In the genomic region with DNA sequence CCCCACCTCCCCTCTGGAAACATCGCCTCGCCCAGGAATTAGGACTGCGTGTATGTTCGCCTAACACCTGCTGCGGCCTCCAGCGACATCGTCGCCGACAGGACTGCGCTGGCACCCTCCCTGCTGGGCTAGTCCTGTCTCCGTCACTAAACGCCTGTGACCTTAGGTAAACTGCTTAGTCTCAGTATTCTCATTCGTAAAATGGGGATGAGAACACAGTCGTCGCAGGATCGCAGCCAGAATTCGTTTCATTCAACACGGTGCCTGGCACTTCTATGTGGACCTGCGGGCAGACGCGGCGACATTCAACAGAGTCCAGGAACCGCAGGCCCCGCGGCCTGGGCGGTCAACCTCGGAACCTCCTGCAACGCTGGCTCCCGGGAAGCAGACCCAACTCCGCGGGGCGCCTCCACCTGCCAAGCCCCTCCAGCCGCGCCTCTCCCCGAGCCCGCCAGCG, we compare ENCODE assay signal across 8 cellular contexts. TPM values are rescaled to one million over a fixed set of nuclear protein-coding genes. Genes with fewer than 3 reads are reported as not detected.
A peak's percentile ranks its signal among the peaks of the same experiment; 100 is the strongest.
DNase-seq lines count a peak whose midpoint lies in the region; ATAC-seq, FAIRE-seq and TF ChIP-seq lines count a peak whose summit lies in the region.

No MANE protein-coding gene starts in this region.

- no peak for TF ChIP-seq CTCF in HCT116 (IDR thresholded peaks at IDR 0.05 in 2 of 3, conservative IDR thresholded peaks at IDR 0.05 in 1 of 3; ENCODE audit: borderline replicate concordance in 1 of 3, insufficient read depth in 1 of 3, low read depth in 2 of 3, low read length in 2 of 3)
- no peak for TF ChIP-seq CTCF in PC-3 (conservative IDR thresholded peaks at IDR 0.05; ENCODE audit: low read depth, low read length)
- no peak for TF ChIP-seq CTCF in breast epithelium (IDR thresholded peaks at IDR 0.05)

- peak overlapping the region; percentile 72 to 86 for H3K4me3 ChIP-seq in HCT116 (replicated peaks in 1 of 2; ENCODE audit: low read depth in 1 of 2, low read length in 2 of 2)
- peak overlapping the region; percentile 94 for H3K4me3 ChIP-seq in PC-3 (ENCODE audit: low read length)
- H3K4me3 ChIP-seq in breast epithelium: peak overlapping the region; percentile 81 to 88 (median 84)
- peak overlapping the region; percentile 80 to 92 (median 92) for H3K4me3 ChIP-seq in skeletal muscle tissue (ENCODE audit: low read length in 3 of 3)

- H3K79me2 ChIP-seq in HCT116 (ENCODE audit: insufficient read depth, low read length): peaks cover 6% of the 10 kb centered on the region; the same call in 1 of the 2 replicates
- H3K79me2 ChIP-seq in PC-3 (ENCODE audit: low read length): peaks cover 18% of the 10 kb centered on the region

- H3K9me2 ChIP-seq in HCT116 (ENCODE audit: insufficient read depth) (no peaks in the 10 kb centered on the region), PC-3 (replicated peaks; ENCODE audit: low read length) (no peaks in the 10 kb centered on the region)

- RAD21 ChIA-PET in HCT116 (lab: Charles Lee; ENCODE audit: low non-redundant PET in 1 of 2, low total read pairs in 2 of 2, uncharacterized antibody in 2 of 2, unreplicated experiment in 2 of 2): interaction anchor here in 1 of 2 experiments (0.6 kb wide), 1 partner anchor 702 kb away, joined by 3 read pairs; no protein-coding TSS in a partner anchor

- H2AFZ ChIP-seq in HCT116 (ENCODE audit: low read depth, low read length, poor library complexity, severe bottlenecking): peak overlapping the region; percentile 58
- H2AFZ ChIP-seq in PC-3 (ENCODE audit: low read length): peak overlapping the region; percentile 99

- H3K9ac ChIP-seq in HCT116 (ENCODE audit: low read length): peak overlapping the region; percentile 75
- peak overlapping the region; percentile 86 for H3K9ac ChIP-seq in PC-3 (ENCODE audit: low read length)
- H3K9ac ChIP-seq in skeletal muscle tissue (ENCODE audit: low read depth in 1 of 3, low read length in 3 of 3): peak overlapping the region; percentile 78 to 91 (median 87)

- H3F3A ChIP-seq in PC-3 (ENCODE audit: low read length, unreplicated experiment): no peaks in the 10 kb centered on the region

- ATAC-seq in HCT116: peak; percentile 45
- ATAC-seq in PC-3: peak; percentile 29

- no peaks in the 10 kb centered on the region for H3K9me3 Mint-ChIP-seq in immature natural killer cell

- H3K36me3 ChIP-seq in HCT116 (ENCODE audit: control insufficient read depth in 1 of 2, insufficient read depth in 2 of 2, low read length in 2 of 2): no peaks in the 10 kb centered on the region
- no peaks in the 10 kb centered on the region for H3K36me3 ChIP-seq in PC-3 (ENCODE audit: low read depth, low read length)
- H3K36me3 ChIP-seq in breast epithelium: no peaks in the 10 kb centered on the region
- no peaks in the 10 kb centered on the region for H3K36me3 ChIP-seq in skeletal muscle tissue (ENCODE audit: control insufficient read depth in 3 of 3, insufficient read depth in 3 of 3, low read length in 3 of 3)

- POLR2A ChIA-PET in HCT116 (lab: Charles Lee) (interaction anchor here (0.6 to 1.3 kb wide), 3 partner anchors 10 to 325 kb away, joined by 3 to 7 read pairs (median 3); no protein-coding TSS in a partner anchor), PC-3 (lab: Charles Lee; ENCODE audit: unreplicated experiment) (interaction anchor here (0.6 kb wide), 2 partner anchors 100 to 405 kb away, joined by 4 to 31 read pairs; no protein-coding TSS in a partner anchor)

- H3K4me1 ChIP-seq in HCT116 (ENCODE audit: control insufficient read depth in 1 of 2, insufficient read depth in 2 of 2, low read length in 2 of 2) (peaks cover 7 to 21% of the 10 kb centered on the region in 2 experiments), PC-3 (ENCODE audit: insufficient read depth, low read length) (peaks cover 13% of the 10 kb centered on the region), breast epithelium (no peaks in the 10 kb centered on the region), skeletal muscle tissue (ENCODE audit: control insufficient read depth in 3 of 3, insufficient read depth in 3 of 3, low read length in 3 of 3) (peaks cover 14 to 15% (median 15%) of the 10 kb centered on the region in 3 donors)

- H3K27me3 ChIP-seq in HCT116 (ENCODE audit: insufficient read depth, low read length) (no peaks in the 10 kb centered on the region), PC-3 (ENCODE audit: low read length) (no peaks in the 10 kb centered on the region), breast epithelium (no peaks in the 10 kb centered on the region), skeletal muscle tissue (ENCODE audit: control insufficient read depth in 3 of 3, insufficient read depth in 3 of 3, low read length in 3 of 3) (no peaks in the 10 kb centered on the region)

- no peaks in the 10 kb centered on the region for H4K20me1 ChIP-seq in HCT116 (ENCODE audit: insufficient read depth)
- no peaks in the 10 kb centered on the region for H4K20me1 ChIP-seq in PC-3 (ENCODE audit: low read length)

- intact Hi-C loops in HCT116 (cut with micrococcal nuclease): loop anchor here (2.0 kb wide), 1 partner anchor 42 kb away; a partner anchor contains a TSS
- intact Hi-C loops in PC-3 (cut with micrococcal nuclease): no loop called here
- intact Hi-C loops in breast epithelium (cut with DNase I; ENCODE audit: low total_unique reads): no loop called here

- BruUV-seq in HCT116 (replicated peaks; lab: Mats Ljungman, UMichigan) (TSS peak; percentile 58), PC-3 (replicated peaks; lab: Mats Ljungman, UMichigan) (TSS peak; percentile 47)

- H3K4me3 Mint-ChIP-seq in immature natural killer cell: peak overlapping the region; percentile 84 to 91 (median 85)

- H3K9me3 ChIP-seq in HCT116 (ENCODE audit: control insufficient read depth in 1 of 2, insufficient read depth in 1 of 2, low read depth in 1 of 2, low read length in 2 of 2) (no peaks in the 10 kb centered on the region), PC-3 (ENCODE audit: low read length) (no peaks in the 10 kb centered on the region), breast epithelium (no peaks in the 10 kb centered on the region), skeletal muscle tissue (ENCODE audit: control insufficient read depth in 3 of 3, low read length in 3 of 3) (no peaks in the 10 kb centered on the region)

- CTCF ChIA-PET in HCT116 (lab: Charles Lee) (interaction anchor here (0.6 to 0.7 kb wide), 3 partner anchors 303 to 930 kb away, joined by 3 to 4 read pairs (median 3); no protein-coding TSS in a partner anchor), PC-3 (lab: Charles Lee) (interaction anchor here (0.6 kb wide), 2 partner anchors 20 to 333 kb away, joined by 5 to 8 read pairs; no protein-coding TSS in a partner anchor)

- DNase-seq in GDM1 (lab: John Stamatoyannopoulos, UW): peak; percentile 37
- no peak for DNase-seq in HCT116 (ENCODE audit: low read depth, low spot score)
- DNase-seq in PC-3: peak; percentile 21
- no peak for DNase-seq in breast epithelium (ENCODE audit: low spot score in 2 of 2)
- peak in 2 of 3 donors; percentile 2 to 18 for DNase-seq in immature natural killer cell
- DNase-seq in HPDE6-E6E7 (ENCODE audit: extremely low spot score): no peak
- DNase-seq in RCC 7860 (ENCODE audit: low spot score): no peak

- H3K4me2 ChIP-seq in HCT116 (ENCODE audit: low read length): peak overlapping the region; percentile 94
- peak overlapping the region; percentile 96 for H3K4me2 ChIP-seq in PC-3 (ENCODE audit: low read length)

- H3K27ac ChIP-seq in HCT116 (ENCODE audit: low read depth, low read length): peak overlapping the region; percentile 66; the same call in 1 of the 2 replicates
- 0 out of 2 replicates have a peak overlapping the region, but pooled peaks have one; percentile 8 for H3K27ac ChIP-seq in PC-3 (ENCODE audit: low read length)
- H3K27ac ChIP-seq in breast epithelium: peak overlapping the region; percentile 79 to 87
- H3K27ac ChIP-seq in skeletal muscle tissue (ENCODE audit: low read depth, low read length): peak overlapping the region; percentile 91

- no peak for TF ChIP-seq RAD21 in HCT116 (IDR thresholded peaks at IDR 0.05; ENCODE audit: low read depth)

- H3K4me1 Mint-ChIP-seq in immature natural killer cell: peaks cover 18 to 20% of the 10 kb centered on the region in 2 donors

- no peak for FAIRE-seq in RCC 7860 (lab: Jason Lieb, UNC)

- TF ChIP-seq POLR2A in HCT116 (IDR thresholded peaks at IDR 0.05; ENCODE audit: borderline replicate concordance, extremely low read depth, insufficient read depth, insufficient read length) (no peak), breast epithelium (IDR thresholded peaks at IDR 0.05) (no peak)

- peak overlapping the region; percentile 32 to 80 (median 62) for H3K27ac Mint-ChIP-seq in immature natural killer cell

- no peaks in the 10 kb centered on the region for H3K36me3 Mint-ChIP-seq in immature natural killer cell

- H3K27me3 Mint-ChIP-seq in immature natural killer cell (ENCODE audit: low read depth in 3 of 3): peaks cover 0 to 7% (median 4%) of the 10 kb centered on the region in 3 donors

RNA-seq across cellular contexts. Expression of a gene that starts 0.5 kb away (rescaled TPM):
- total RNA-seq in HCT116 (2021; ENCODE audit: unreplicated experiment) (26.5 TPM), PC-3 (2014; rRNA removed) (13.6 and 20.8 TPM in 2 replicates), breast epithelium (10 to 100 TPM; 27.5 to 68.3 (median 29.0) TPM), skeletal muscle tissue (29.2 TPM)
- polyA plus RNA-seq in HCT116 (2012): 39.1 and 40.3 TPM in 2 replicates
- 10 to 100 TPM; 26.2 to 54.2 (median 30.1) TPM for polyA plus RNA-seq in immature natural killer cell

RNA-seq across cellular contexts. Expression of a gene that starts 41.8 kb away (rescaled TPM):
- 13.1 TPM for total RNA-seq in HCT116 (2021; ENCODE audit: unreplicated experiment)
- polyA plus RNA-seq in HCT116 (2012): 3.4 and 4.3 TPM in 2 replicates
- 11.9 and 12.6 TPM in 2 replicates for total RNA-seq in PC-3 (2014; rRNA removed)
- 10 to 100 TPM; 13.9 to 35.0 (median 27.9) TPM for total RNA-seq in breast epithelium
- polyA plus RNA-seq in immature natural killer cell: 1 to 10 TPM; 5.6 to 6.9 (median 6.2) TPM
- 14.6 TPM for total RNA-seq in skeletal muscle tissue

Comparison
In these comparisons a context has a peak if more than half of its experiments do, and no peak if none do; other contexts are left out.
1. DNase-seq: peak in GDM1 (single experiment), PC-3 (single experiment) and immature natural killer cell (2 of 3); none in HCT116 (single experiment), breast epithelium (0 of 2), HPDE6-E6E7 (single experiment) and RCC 7860 (single experiment).
2. H3K27ac ChIP-seq: peak in every context shown above with its lines; median percentile 91 in skeletal muscle tissue; 83 in breast epithelium; 66 in HCT116; 8 in PC-3.
3. Peak in every context shown above with its lines, with median percentiles within 50 percentile points of each other: H3K4me3 ChIP-seq and H3K9ac ChIP-seq.